In genomic region chr7:139648617-139648932, GRCh38 we compare ENCODE assay signal across 12 cellular contexts.
A peak's percentile ranks its signal among the peaks of the same experiment; 100 is the strongest.
DNase-seq lines count a peak whose midpoint lies in the region; ATAC-seq, FAIRE-seq and TF ChIP-seq lines count a peak whose summit lies in the region.
"Had no signal": no experiment of that assay in that cellular context is flagged by ENCODE, and none has a peak within 500 bp of the region (broad histone marks: within the 10 kb centered on the region; RNA-seq: fewer than 3 reads in every experiment).

No MANE protein-coding gene starts in this region.

- TF ChIP-seq CTCF in brain (conservative IDR thresholded peaks at IDR 0.05) = no peak
- no peak for TF ChIP-seq CTCF in osteoblast (IDR thresholded peaks at IDR 0.05; ENCODE audit: extremely low read depth, low read depth, low read length)
- TF ChIP-seq CTCF in left lung (IDR thresholded peaks at IDR 0.05) = no peak
- TF ChIP-seq CTCF in coronary artery (IDR thresholded peaks at IDR 0.05) = no peak

- no peak overlapping the region for H3K4me2 ChIP-seq in osteoblast (ENCODE audit: insufficient read depth, low read length)

- no peak for DNase-seq in GM12892 (ENCODE audit: insufficient read length)
- no peak for DNase-seq in osteoblast (ENCODE audit: insufficient read length, low spot score, missing footprints)
- no peak for DNase-seq in amygdala (lab: John Stamatoyannopoulos, UW)
- DNase-seq in left lung = no peak
- DNase-seq in hippocampal formation (lab: John Stamatoyannopoulos, UW) = no peak
- DNase-seq in coronary artery (ENCODE audit: low spot score) = no peak
- DNase-seq: foreskin melanocyte, testis had no signal

- peak overlapping the region in 3 of 5 experiments; percentile 29 to 72 (median 71) for H3K27ac Mint-ChIP-seq in brain

- H3K4me1 ChIP-seq in osteoblast (ENCODE audit: insufficient read depth, low read length) = peaks cover 21% of the 10 kb centered on the region
- peaks cover 0 to 81% of the 10 kb centered on the region in 2 donors for H3K4me1 ChIP-seq in left lung
- H3K4me1 ChIP-seq: testis had no signal

- H3K9me3 ChIP-seq in osteoblast (ENCODE audit: low read depth, low read length) (no peaks in the 10 kb centered on the region), left lung (no peaks in the 10 kb centered on the region)
- H3K9me3 ChIP-seq: SJSA1, testis had no signal

- H3K79me2 ChIP-seq in osteoblast (ENCODE audit: insufficient read depth, low read length) = peaks cover 88% of the 10 kb centered on the region

- no peaks in the 10 kb centered on the region for H3K9me3 Mint-ChIP-seq in brain

- H3K36me3 ChIP-seq in osteoblast (ENCODE audit: insufficient read depth, low read length) (peaks cover 16% of the 10 kb centered on the region), left lung (peaks cover 0 to 14% of the 10 kb centered on the region in 2 donors)

- FAIRE-seq in GM12892 (lab: Jason Lieb, UNC) = peak; percentile 53
- FAIRE-seq: H1 had no signal

- H3K4me1 Mint-ChIP-seq in brain = peaks cover 74% of the 10 kb centered on the region

- H3K27ac ChIP-seq in osteoblast (ENCODE audit: low read depth, low read length) (peak overlapping the region; percentile 42), left lung (peak overlapping the region in 1 of 2 donors; percentile 80), coronary artery (peak overlapping the region in 1 of 2 donors; percentile 48)
- H3K27ac ChIP-seq: SJSA1, testis had no signal

- H3K27me3 Mint-ChIP-seq in brain = peaks cover 5% of the 10 kb centered on the region

- no peak overlapping the region for H2AFZ ChIP-seq in osteoblast (ENCODE audit: low read length)

- peak overlapping the region in 2 of 5 experiments; percentile 13 to 34 for H3K4me3 Mint-ChIP-seq in brain

- no peaks in the 10 kb centered on the region for H3K36me3 Mint-ChIP-seq in brain

- H4K20me1 ChIP-seq in osteoblast (ENCODE audit: insufficient read depth, low read length) = peaks cover 12% of the 10 kb centered on the region

- H3K4me3 ChIP-seq in osteoblast (ENCODE audit: insufficient read depth, low read length) = no peak overlapping the region
- H3K4me3 ChIP-seq in left lung = peak overlapping the region in 1 of 2 donors; percentile 9
- H3K4me3 ChIP-seq in coronary artery = no peak overlapping the region
- H3K4me3 ChIP-seq: SJSA1, testis had no signal

- TF ChIP-seq POLR2A in GM12892 (IDR thresholded peaks at IDR 0.05; ENCODE audit: low read depth, low read length) = no peak

- ATAC-seq in HG03045 (IDR thresholded peaks at IDR 0.05; ENCODE audit: unreplicated experiment) = peak; percentile 6
- ATAC-seq in left lung = no peak

- intact Hi-C loops in left lung (cut with DNase I) = loop anchor here in 1 of 2 donors (5.0 to 10.0 kb wide), 2 partner anchors 126 to 349 kb away; partner anchors contain the start of gene HIPK2

- no peaks in the 10 kb centered on the region for H3K27me3 ChIP-seq in osteoblast (ENCODE audit: insufficient read depth, low read length)
- H3K27me3 ChIP-seq in left lung = no peaks in the 10 kb centered on the region
- H3K27me3 ChIP-seq: SJSA1, testis had no signal
